Comparison of ENCODE assay signal across 8 cellular contexts in the genomic region with DNA sequence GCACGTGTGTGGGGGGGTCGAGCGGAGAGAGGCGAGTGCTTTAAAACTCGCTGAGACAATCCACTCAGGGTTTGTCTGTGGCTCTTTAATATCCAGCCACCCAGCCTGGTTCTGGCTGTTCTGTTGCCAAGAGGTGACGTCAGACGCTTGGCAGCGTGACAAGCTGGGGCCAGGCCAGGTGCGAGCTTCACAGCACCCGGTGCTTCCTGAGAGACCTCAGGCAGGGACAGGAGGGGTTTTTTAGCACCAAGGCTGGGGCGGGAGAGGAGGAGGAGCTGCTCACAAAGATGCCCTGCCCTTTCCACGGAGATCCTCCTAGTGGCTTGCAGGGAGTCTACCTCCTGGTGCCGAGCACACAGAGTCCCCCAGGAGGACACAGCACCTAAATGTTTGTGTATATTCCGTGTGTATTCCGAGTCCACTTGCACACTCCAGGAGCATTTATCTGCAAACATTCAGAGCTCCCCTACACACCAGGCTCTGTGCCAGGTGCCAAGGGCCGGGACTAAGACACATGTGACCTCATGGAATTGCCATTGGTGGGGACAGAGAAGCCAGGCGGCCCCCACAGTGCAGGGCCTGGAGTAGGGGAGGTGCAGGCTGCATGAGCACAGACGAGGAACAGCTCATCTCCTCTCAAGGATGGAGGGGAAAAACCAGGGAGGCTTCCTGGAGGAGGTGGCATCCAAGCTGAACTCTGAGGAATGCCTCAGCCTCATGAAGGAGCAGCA.
DNase-seq lines count a peak whose midpoint lies in the region; ATAC-seq and TF ChIP-seq lines count a peak whose summit lies in the region.

No MANE protein-coding gene starts in this region.

- no peak for TF ChIP-seq CTCF in PC-3 (conservative IDR thresholded peaks at IDR 0.05; ENCODE audit: low read depth, low read length)
- TF ChIP-seq CTCF in WTC11 (IDR thresholded peaks at IDR 0.05), result no peak
- TF ChIP-seq CTCF in brain microvascular endothelial cell (IDR thresholded peaks at IDR 0.05; ENCODE audit: low read depth, low read length, missing control alignments), result no peak

- no peak overlapping the region for H3K27ac ChIP-seq in PC-3 (ENCODE audit: low read length)
- no peak overlapping the region for H3K27ac ChIP-seq in substantia nigra (ENCODE audit: low read depth, low read length, poor library complexity, severe bottlenecking)
- H3K27ac ChIP-seq in brain microvascular endothelial cell, result no peak overlapping the region

- no TSS peak for BruUV-seq in PC-3 (replicated peaks; lab: Mats Ljungman, UMichigan)

- H4K20me1 ChIP-seq in PC-3 (ENCODE audit: low read length), result no peaks in the 10 kb centered on the region

- H3K36me3 ChIP-seq in PC-3 (ENCODE audit: low read depth, low read length) (no peaks in the 10 kb centered on the region), brain microvascular endothelial cell (replicated peaks) (no peaks in the 10 kb centered on the region)

- no peaks in the 10 kb centered on the region for H3F3A ChIP-seq in PC-3 (ENCODE audit: low read length, unreplicated experiment)

- no peak overlapping the region for H3K27ac Mint-ChIP-seq in WTC11

- H3K79me2 ChIP-seq in PC-3 (ENCODE audit: low read length), result no peaks in the 10 kb centered on the region

- H3K4me2 ChIP-seq in PC-3 (ENCODE audit: low read length), result no peak overlapping the region

- H3K27me3 Mint-ChIP-seq in WTC11 (ENCODE audit: low read depth), result no peaks in the 10 kb centered on the region; the same call in 1 of the 2 replicates

- no peak overlapping the region for H3K9ac ChIP-seq in PC-3 (ENCODE audit: low read length)

- no peaks in the 10 kb centered on the region for H3K4me1 ChIP-seq in PC-3 (ENCODE audit: insufficient read depth, low read length)

- in situ Hi-C loops in brain microvascular endothelial cell (cut with HindIII; ENCODE audit: low pct_ligation_motif_present, low sequenced_read_pairs), result no loop called here

- no peak overlapping the region for H2AFZ ChIP-seq in PC-3 (ENCODE audit: low read length)

- intact Hi-C loops in Right ventricle myocardium inferior (cut with DNase I), result no loop called here
- intact Hi-C loops in cardiac septum (cut with DNase I), result no loop called here
- intact Hi-C loops in PC-3 (cut with micrococcal nuclease), result no loop called here
- intact Hi-C loops in head of caudate nucleus (cut with DNase I), result no loop called here

- CTCF ChIA-PET in PC-3 (lab: Charles Lee) (no interaction called here), WTC11 (lab: Charles Lee) (interaction anchor here (1.0 to 2.5 kb wide), 10 partner anchors 9 to 175 kb away, joined by 3 to 13 read pairs (median 4); no protein-coding TSS in a partner anchor)

- peaks cover 36% of the 10 kb centered on the region for H3K27me3 ChIP-seq in PC-3 (ENCODE audit: low read length)
- no peaks in the 10 kb centered on the region for H3K27me3 ChIP-seq in brain microvascular endothelial cell (replicated peaks)

- DNase-seq in Right ventricle myocardium inferior (ENCODE audit: missing footprints), result no peak
- no peak for DNase-seq in cardiac septum (ENCODE audit: low spot score)
- peak; percentile 65 for DNase-seq in PC-3
- DNase-seq in head of caudate nucleus, result peak; percentile 40 to 91 (median 75)
- peak in 40 of 49 donors; percentile 10 to 93 (median 54) for DNase-seq in substantia nigra (lab: John Stamatoyannopoulos, UW)
- DNase-seq in WTC11 (ENCODE audit: low spot score), result no peak
- DNase-seq in brain microvascular endothelial cell, result no peak

- POLR2A ChIA-PET in PC-3 (lab: Charles Lee; ENCODE audit: unreplicated experiment), result no interaction called here
- POLR2A ChIA-PET in WTC11 (lab: Charles Lee), result no interaction called here

- H3K4me3 ChIP-seq in PC-3 (ENCODE audit: low read length) (no peak overlapping the region), brain microvascular endothelial cell (ENCODE audit: low read depth, low read length) (no peak overlapping the region)

- H3K9me2 ChIP-seq in PC-3 (replicated peaks; ENCODE audit: low read length), result no peaks in the 10 kb centered on the region

- H3K4me1 Mint-ChIP-seq in WTC11, result peaks cover under 1% of the 10 kb centered on the region; the same call in 1 of the 2 replicates

- H3K4me3 Mint-ChIP-seq in WTC11, result no peak overlapping the region

- H3K36me3 Mint-ChIP-seq in WTC11, result peaks cover 5% of the 10 kb centered on the region; the same call in 1 of the 2 replicates

- ATAC-seq in Right ventricle myocardium inferior (peak; percentile 79), PC-3 (no peak), WTC11 (no peak), HG03139 (IDR thresholded peaks at IDR 0.05; ENCODE audit: unreplicated experiment) (no peak)

- no peaks in the 10 kb centered on the region for H3K9me3 ChIP-seq in PC-3 (ENCODE audit: low read length)

- H3K9me3 Mint-ChIP-seq in WTC11, result peaks cover 7% of the 10 kb centered on the region

TF ChIP-seq in WTC11, 78 proteins besides CTCF, POLR2A, EP300 and RAD21:
- TF ChIP-seq ZNF396 (CRISPR knock-in tag; IDR thresholded peaks at IDR 0.05; ENCODE audit: borderline replicate concordance) (no peak), RORB (CRISPR knock-in tag; IDR thresholded peaks at IDR 0.05) (no peak), FOXJ3 (CRISPR knock-in tag; IDR thresholded peaks at IDR 0.05; ENCODE audit: borderline replicate concordance) (no peak), USF2 (CRISPR knock-in tag; IDR thresholded peaks at IDR 0.05) (no peak), NFE2L1 (CRISPR knock-in tag; IDR thresholded peaks at IDR 0.05) (no peak), NR2C2 (CRISPR knock-in tag; IDR thresholded peaks at IDR 0.05) (no peak), SOX15 (CRISPR knock-in tag; IDR thresholded peaks at IDR 0.05) (no peak), CREM (CRISPR knock-in tag; IDR thresholded peaks at IDR 0.05) (no peak), TCF7 (CRISPR knock-in tag; IDR thresholded peaks at IDR 0.05; ENCODE audit: low read depth) (no peak), ZNF423 (CRISPR knock-in tag; IDR thresholded peaks at IDR 0.05) (no peak), ATF2 (CRISPR knock-in tag; IDR thresholded peaks at IDR 0.05; ENCODE audit: borderline replicate concordance, low read depth) (no peak)
- TF ChIP-seq, protein P1, sequence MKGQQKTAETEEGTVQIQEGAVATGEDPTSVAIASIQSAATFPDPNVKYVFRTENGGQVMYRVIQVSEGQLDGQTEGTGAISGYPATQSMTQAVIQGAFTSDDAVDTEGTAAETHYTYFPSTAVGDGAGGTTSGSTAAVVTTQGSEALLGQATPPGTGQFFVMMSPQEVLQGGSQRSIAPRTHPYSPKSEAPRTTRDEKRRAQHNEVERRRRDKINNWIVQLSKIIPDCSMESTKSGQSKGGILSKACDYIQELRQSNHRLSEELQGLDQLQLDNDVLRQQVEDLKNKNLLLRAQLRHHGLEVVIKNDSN (CRISPR knock-in tag; IDR thresholded peaks at IDR 0.05), result no peak
- TF ChIP-seq, protein P2, sequence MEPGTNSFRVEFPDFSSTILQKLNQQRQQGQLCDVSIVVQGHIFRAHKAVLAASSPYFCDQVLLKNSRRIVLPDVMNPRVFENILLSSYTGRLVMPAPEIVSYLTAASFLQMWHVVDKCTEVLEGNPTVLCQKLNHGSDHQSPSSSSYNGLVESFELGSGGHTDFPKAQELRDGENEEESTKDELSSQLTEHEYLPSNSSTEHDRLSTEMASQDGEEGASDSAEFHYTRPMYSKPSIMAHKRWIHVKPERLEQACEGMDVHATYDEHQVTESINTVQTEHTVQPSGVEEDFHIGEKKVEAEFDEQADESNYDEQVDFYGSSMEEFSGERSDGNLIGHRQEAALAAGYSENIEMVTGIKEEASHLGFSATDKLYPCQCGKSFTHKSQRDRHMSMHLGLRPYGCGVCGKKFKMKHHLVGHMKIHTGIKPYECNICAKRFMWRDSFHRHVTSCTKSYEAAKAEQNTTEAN (CRISPR knock-in tag; IDR thresholded peaks at IDR 0.05), result no peak
- TF ChIP-seq, protein P3, sequence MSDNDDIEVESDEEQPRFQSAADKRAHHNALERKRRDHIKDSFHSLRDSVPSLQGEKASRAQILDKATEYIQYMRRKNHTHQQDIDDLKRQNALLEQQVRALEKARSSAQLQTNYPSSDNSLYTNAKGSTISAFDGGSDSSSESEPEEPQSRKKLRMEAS (CRISPR knock-in tag; IDR thresholded peaks at IDR 0.05), result no peak

Comparison
In these comparisons a context has a peak if more than half of its experiments do, and no peak if none do; other contexts are left out.
1. DNase-seq: peak in PC-3 (single experiment), head of caudate nucleus (42 of 42) and substantia nigra (40 of 49); none in Right ventricle myocardium inferior (single experiment), cardiac septum (single experiment), WTC11 (single experiment) and brain microvascular endothelial cell (single experiment).